26 cellular contexts compared by ENCODE assay signal in the genomic region with DNA sequence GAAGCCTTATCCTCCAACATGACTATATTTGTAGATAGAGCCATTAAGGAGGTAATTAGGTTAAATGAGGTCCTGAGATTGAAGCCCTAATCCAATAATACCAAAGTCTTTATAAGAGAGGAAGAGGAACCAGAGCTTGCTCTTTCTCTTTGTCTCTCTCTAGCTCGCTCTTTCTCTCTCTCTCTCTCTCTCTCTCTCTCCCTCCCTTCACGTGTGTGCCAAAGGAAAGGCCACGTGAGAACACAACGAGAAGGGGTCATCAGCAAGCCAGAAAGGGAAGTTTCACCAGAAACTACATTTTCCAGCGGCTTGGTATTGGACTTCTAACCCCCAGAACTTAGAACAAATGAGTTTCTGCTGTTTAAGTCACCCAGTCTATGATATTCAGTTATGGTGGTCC.
"Had no signal": no experiment of that assay in that cellular context is flagged by ENCODE, and none has a peak within 500 bp of the region (broad histone marks: within the 10 kb centered on the region; RNA-seq: fewer than 3 reads in every experiment).

No MANE protein-coding gene starts in this region.

- H3K9me3 ChIP-seq: gastrocnemius medialis, mucosa of descending colon, ovary, psoas muscle, thoracic aorta, upper lobe of left lung had no signal

- FAIRE-seq: bronchial epithelial cell had no signal

- H3K4me3 ChIP-seq: coronary artery, esophagus muscularis mucosa, gastrocnemius medialis, heart left ventricle, mucosa of descending colon, ovary, psoas muscle, right atrium auricular region, spleen, thoracic aorta, upper lobe of left lung had no signal

- H3K4me1 ChIP-seq: esophagus muscularis mucosa, gastrocnemius medialis, heart left ventricle, psoas muscle, right atrium auricular region, spleen, upper lobe of left lung had no signal

- H3K27ac ChIP-seq: coronary artery, esophagus muscularis mucosa, gastrocnemius medialis, heart left ventricle, ovary, psoas muscle, right atrium auricular region, spleen, thoracic aorta, upper lobe of left lung had no signal

- DNase-seq: activated B cell treated with CpG ODN at 0.5 μM for 24 hours; activated CD4-positive, alpha-beta T cell treated with anti-CD3 and anti-CD28 coated beads for 36 hours; activated CD4-positive, alpha-beta T cell treated with anti-CD3 and anti-CD28 coated beads, Interleukin-2, amount 50 U/mL, for 4 hours; activated CD8-positive, alpha-beta memory T cell treated with anti-CD3 and anti-CD28 coated beads, Interleukin-2, amount 50 U/mL, for 48 hours; activated naive CD4-positive, alpha-beta T cell treated with anti-CD3 and anti-CD28 coated beads for 36 hours; activated T-cell treated with anti-CD3 and anti-CD28 coated beads, Interleukin-2, amount 50 U/mL, for 4 hours; amygdala; cerebellar nuclear complex; gastrocnemius medialis; heart left ventricle; islet precursor cell; left cardiac atrium; mesenchymal stem cell; mucosa of descending colon; ovary; psoas muscle; spleen; stimulated activated CD4-positive, alpha-beta T cell treated with anti-CD3 and anti-CD28 coated beads, Interleukin-4, amount 100 ng/mL, for 1 hour; stimulated activated naive CD4-positive, alpha-beta T cell treated with Interleukin-2 at 50 U/mL for 16 hours; T1000; upper lobe of left lung had no signal

- ATAC-seq: activated CD4-positive, alpha-beta T cell treated with anti-CD3 and anti-CD28 coated beads for 36 hours; activated T-cell treated with anti-CD3 and anti-CD28 coated beads, Interleukin-2, amount 50 U/mL, for 4 hours; gastrocnemius medialis; heart left ventricle; left cardiac atrium; mucosa of descending colon; psoas muscle had no signal

- H3K36me3 ChIP-seq: esophagus muscularis mucosa, gastrocnemius medialis, heart left ventricle, ovary, right atrium auricular region, spleen, thoracic aorta, upper lobe of left lung had no signal

- H3K27me3 ChIP-seq: esophagus muscularis mucosa, gastrocnemius medialis, heart left ventricle, ovary, right atrium auricular region, spleen, upper lobe of left lung had no signal
